Comparison of ENCODE assay signal across 1 cellular context in the genomic region with DNA sequence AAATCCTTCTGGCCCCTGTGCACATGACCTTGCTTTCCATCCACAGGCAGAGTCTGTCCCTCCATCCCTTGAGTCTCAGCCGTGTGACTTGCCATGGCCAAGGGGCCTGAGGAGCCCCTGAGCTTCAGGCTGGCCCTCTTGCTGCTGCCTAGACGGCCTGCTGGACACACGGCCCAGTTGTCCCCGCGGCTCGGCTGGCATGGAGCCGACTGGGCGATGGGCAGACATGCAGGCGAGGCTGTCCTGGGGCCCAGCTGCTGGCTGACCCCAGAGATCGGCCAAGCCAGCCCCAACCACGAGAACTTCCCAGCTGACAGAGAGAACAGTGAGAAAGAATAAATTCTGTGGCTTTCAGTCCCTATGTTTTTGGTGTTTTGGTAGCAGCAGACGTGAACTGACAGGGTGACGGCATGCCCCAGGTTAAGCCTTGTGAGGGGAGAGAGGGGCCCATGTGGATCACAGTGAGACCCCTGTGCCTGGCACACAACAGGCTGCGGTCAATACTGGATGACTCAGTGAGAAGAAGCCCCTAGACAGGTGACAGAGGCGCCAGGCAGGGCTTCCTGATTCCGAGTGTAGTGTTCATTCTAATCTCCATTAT.
TF ChIP-seq lines count a peak whose summit lies in the region.

No MANE protein-coding gene starts in this region.

TF ChIP-seq in IMR-90, 13 proteins besides CTCF, POLR2A, EP300 and RAD21:
- no peak for TF ChIP-seq RFX5 (IDR thresholded peaks at IDR 0.05; ENCODE audit: low read depth, low read length)
- no peak for TF ChIP-seq ELK1 (IDR thresholded peaks at IDR 0.05; ENCODE audit: borderline replicate concordance, low read depth, low read length)
- TF ChIP-seq RCOR1 (IDR thresholded peaks at IDR 0.05; ENCODE audit: insufficient replicate concordance, low read length), result no peak
- no peak for TF ChIP-seq MAFK (IDR thresholded peaks at IDR 0.05; ENCODE audit: low read depth, low read length)
- no peak for TF ChIP-seq MXI1 (IDR thresholded peaks at IDR 0.05; ENCODE audit: borderline replicate concordance, low read depth, low read length)
- TF ChIP-seq CHD1 (IDR thresholded peaks at IDR 0.05; ENCODE audit: low read depth, low read length), result no peak
- TF ChIP-seq FOS (IDR thresholded peaks at IDR 0.05; ENCODE audit: low read depth, low read length), result no peak
- no peak for TF ChIP-seq NFE2L2 (IDR thresholded peaks at IDR 0.05; ENCODE audit: low read depth, low read length)
- no peak for TF ChIP-seq BHLHE40 (IDR thresholded peaks at IDR 0.05; ENCODE audit: low read depth, low read length)
- TF ChIP-seq USF2 (IDR thresholded peaks at IDR 0.05; ENCODE audit: low read depth, low read length), result no peak
- no peak for TF ChIP-seq CEBPB (IDR thresholded peaks at IDR 0.05; ENCODE audit: low read depth, low read length)
- no peak for TF ChIP-seq MAZ (IDR thresholded peaks at IDR 0.05; ENCODE audit: borderline replicate concordance, low read depth, low read length)
- no peak for TF ChIP-seq SMC3 (IDR thresholded peaks at IDR 0.05; ENCODE audit: low read depth, low read length)
